ENCODE assay signal across 23 cellular contexts in genomic region chr5:39116347-39116899, GRCh38. TPM values are rescaled to one million over a fixed set of nuclear protein-coding genes. Genes with fewer than 3 reads are reported as not detected.
DNase-seq lines count a peak whose midpoint lies in the region; ATAC-seq and TF ChIP-seq lines count a peak whose summit lies in the region.
"Had no signal": no experiment of that assay in that cellular context is flagged by ENCODE, and none has a peak within 500 bp of the region (broad histone marks: within the 10 kb centered on the region; RNA-seq: fewer than 3 reads in every experiment).

No MANE protein-coding gene starts in this region.

- POLR2A ChIA-PET in activated CD4-positive, alpha-beta T cell treated with anti-CD3 and anti-CD28 coated beads for 36 hours (lab: Charles Lee), result no interaction called here

- peaks cover 51% of the 10 kb centered on the region for H3K4me1 Mint-ChIP-seq in activated CD4-positive, alpha-beta T cell treated with anti-CD3 and anti-CD28 coated beads for 36 hours
- peaks cover 23% of the 10 kb centered on the region for H3K4me1 Mint-ChIP-seq in activated T-helper 2 cell treated with anti-CD3 and anti-CD28 coated beads, Interferon-gamma antibody, Interleukin-2, Interleukin-4, amounts not matched to agents 10 μg/mL and 5 μg/mL and 100 μg/mL, durations not matched to agents 14 hours and 24 hours and 36 hours (ENCODE audit: low read depth)

- H3K4me3 Mint-ChIP-seq in activated CD4-positive, alpha-beta T cell treated with anti-CD3 and anti-CD28 coated beads for 36 hours, result no peak overlapping the region
- H3K4me3 Mint-ChIP-seq in activated T-helper 2 cell treated with anti-CD3 and anti-CD28 coated beads, Interferon-gamma antibody, Interleukin-2, Interleukin-4, amounts not matched to agents 10 μg/mL and 5 μg/mL and 100 μg/mL, durations not matched to agents 14 hours and 24 hours and 36 hours (ENCODE audit: low read depth), result no peak overlapping the region
- H3K4me3 Mint-ChIP-seq: activated CD4-positive, alpha-beta T cell treated with anti-CD3 and anti-CD28 coated beads, Interleukin-2, amount 10 ng/mL, durations not matched to agents 7 days and 5 days; T-helper 1 cell treated with Interleukin-12 subunit alpha and Interleukin-12 subunit beta and Interleukin-4 antibody, amounts not matched to agents 30 μg/mL and 1 μg/mL, for 36 hours had no signal

- H3K4me1 ChIP-seq in sigmoid colon, result no peaks in the 10 kb centered on the region
- H3K4me1 ChIP-seq: prostate gland had no signal

- peak overlapping the region; percentile 51 for H3K27ac Mint-ChIP-seq in activated CD4-positive, alpha-beta T cell treated with anti-CD3 and anti-CD28 coated beads for 36 hours
- peak overlapping the region; percentile 58 for H3K27ac Mint-ChIP-seq in activated T-helper 2 cell treated with anti-CD3 and anti-CD28 coated beads, Interferon-gamma antibody, Interleukin-2, Interleukin-4, amounts not matched to agents 10 μg/mL and 5 μg/mL and 100 μg/mL, durations not matched to agents 14 hours and 24 hours and 36 hours
- H3K27ac Mint-ChIP-seq: activated CD4-positive, alpha-beta T cell treated with anti-CD3 and anti-CD28 coated beads, Interleukin-2, amount 10 ng/mL, durations not matched to agents 7 days and 5 days; T-helper 1 cell treated with Interleukin-12 subunit alpha and Interleukin-12 subunit beta and Interleukin-4 antibody, amounts not matched to agents 30 μg/mL and 1 μg/mL, for 36 hours had no signal

- no peaks in the 10 kb centered on the region for H3K9me3 ChIP-seq in sigmoid colon
- H3K9me3 ChIP-seq: prostate gland had no signal

- intact Hi-C loops in activated CD4-positive, alpha-beta T cell treated with anti-CD3 and anti-CD28 coated beads for 36 hours (cut with DNase I, micrococcal nuclease), result loop anchor here in 1 of 2 experiments (1.0 kb wide), 1 partner anchor 8 kb away; no protein-coding TSS in a partner anchor
- intact Hi-C loops in activated T-helper 2 cell treated with anti-CD3 and anti-CD28 coated beads, Interferon-gamma antibody, Interleukin-2, Interleukin-4, amounts not matched to agents 10 μg/mL and 5 μg/mL and 100 μg/mL, durations not matched to agents 14 hours and 24 hours and 36 hours (cut with micrococcal nuclease), result no loop called here
- intact Hi-C loops in sigmoid colon (cut with DNase I), result no loop called here

- no peaks in the 10 kb centered on the region for H3K27me3 ChIP-seq in sigmoid colon

- H3K27me3 Mint-ChIP-seq in activated CD4-positive, alpha-beta T cell treated with anti-CD3 and anti-CD28 coated beads for 36 hours, result no peaks in the 10 kb centered on the region
- H3K27me3 Mint-ChIP-seq in activated T-helper 2 cell treated with anti-CD3 and anti-CD28 coated beads, Interferon-gamma antibody, Interleukin-2, Interleukin-4, amounts not matched to agents 10 μg/mL and 5 μg/mL and 100 μg/mL, durations not matched to agents 14 hours and 24 hours and 36 hours (ENCODE audit: low read depth), result no peaks in the 10 kb centered on the region
- H3K27me3 Mint-ChIP-seq: activated CD4-positive, alpha-beta T cell treated with anti-CD3 and anti-CD28 coated beads, Interleukin-2, amount 10 ng/mL, durations not matched to agents 7 days and 5 days had no signal

- H3K4me3 ChIP-seq in sigmoid colon, result no peak overlapping the region
- H3K4me3 ChIP-seq: prostate gland had no signal

- CTCF ChIA-PET in activated CD4-positive, alpha-beta T cell treated with anti-CD3 and anti-CD28 coated beads for 36 hours (lab: Charles Lee), result interaction anchor here (1.0 kb wide), 1 partner anchor 92 kb away, joined by 4 read pairs; no protein-coding TSS in a partner anchor

- no peak for DNase-seq in activated CD4-positive, alpha-beta T cell treated with anti-CD3 and anti-CD28 coated beads for 36 hours
- no peak for DNase-seq in activated CD4-positive, alpha-beta T cell treated with anti-CD3 and anti-CD28 coated beads, Interleukin-2, amount 50 U/mL, for 4 hours
- DNase-seq in ELR (ENCODE audit: low read depth), result peak; percentile 61
- no peak for DNase-seq in activated T-helper 2 cell treated with anti-CD3 and anti-CD28 coated beads, Interferon-gamma antibody, Interleukin-2, Interleukin-4, amounts not matched to agents 10 μg/mL and 5 μg/mL and 100 μg/mL, durations not matched to agents 14 hours and 24 hours and 36 hours (ENCODE audit: low spot score)
- DNase-seq in iris pigment epithelial cell (ENCODE audit: low read depth), result peak; percentile 8
- DNase-seq in sigmoid colon, result no peak
- DNase-seq: activated CD4-positive, alpha-beta T cell treated with anti-CD3 and anti-CD28 coated beads, Interleukin-2, amount 10 ng/mL, durations not matched to agents 7 days and 5 days; COR-L47; DMS79 treated with DMSO at 0.1 percent for 48 hours; head of caudate nucleus; mammary epithelial cell; NCI-H1092; NCI-H2029; NCI-H2227 treated with DMSO at 0.1 percent for 48 hours; NCI-H69; RPMI8226 had no signal

- no peaks in the 10 kb centered on the region for H3K36me3 ChIP-seq in sigmoid colon
- H3K36me3 ChIP-seq: prostate gland had no signal

- ATAC-seq in activated CD4-positive, alpha-beta T cell treated with anti-CD3 and anti-CD28 coated beads for 36 hours, result no peak
- no peak for ATAC-seq in HG03439 (IDR thresholded peaks at IDR 0.05; ENCODE audit: unreplicated experiment)
- no peak for ATAC-seq in GM18498 (IDR thresholded peaks at IDR 0.05; ENCODE audit: unreplicated experiment)

- 88 to 95% methylated on average over 3 of the region's 3 CpGs for WGBS in sigmoid colon, 2 donors

- TF ChIP-seq POLR2A in sigmoid colon (IDR thresholded peaks at IDR 0.05), result no peak

- H3K36me3 Mint-ChIP-seq in activated CD4-positive, alpha-beta T cell treated with anti-CD3 and anti-CD28 coated beads for 36 hours (ENCODE audit: low read depth), result peaks cover 35% of the 10 kb centered on the region
- peaks cover 64% of the 10 kb centered on the region for H3K36me3 Mint-ChIP-seq in activated T-helper 2 cell treated with anti-CD3 and anti-CD28 coated beads, Interferon-gamma antibody, Interleukin-2, Interleukin-4, amounts not matched to agents 10 μg/mL and 5 μg/mL and 100 μg/mL, durations not matched to agents 14 hours and 24 hours and 36 hours (ENCODE audit: low read depth)

- no peak overlapping the region for H3K27ac ChIP-seq in sigmoid colon
- H3K27ac ChIP-seq: 22Rv1, HL-60, prostate gland, VCaP had no signal

- no peak for TF ChIP-seq CTCF in sigmoid colon (IDR thresholded peaks at IDR 0.05)

- no peaks in the 10 kb centered on the region for H3K9me3 Mint-ChIP-seq in activated CD4-positive, alpha-beta T cell treated with anti-CD3 and anti-CD28 coated beads for 36 hours (ENCODE audit: low read depth)
- no peaks in the 10 kb centered on the region for H3K9me3 Mint-ChIP-seq in activated T-helper 2 cell treated with anti-CD3 and anti-CD28 coated beads, Interferon-gamma antibody, Interleukin-2, Interleukin-4, amounts not matched to agents 10 μg/mL and 5 μg/mL and 100 μg/mL, durations not matched to agents 14 hours and 24 hours and 36 hours
- H3K9me3 Mint-ChIP-seq: activated CD4-positive, alpha-beta T cell treated with anti-CD3 and anti-CD28 coated beads, Interleukin-2, amount 10 ng/mL, durations not matched to agents 7 days and 5 days; T-helper 1 cell treated with Interleukin-12 subunit alpha and Interleukin-12 subunit beta and Interleukin-4 antibody, amounts not matched to agents 30 μg/mL and 1 μg/mL, for 36 hours had no signal

- TF ChIP-seq EP300 in sigmoid colon (IDR thresholded peaks at IDR 0.05), result no peak

RNA-seq across cellular contexts. Expression of gene RICTOR, which starts 42.2 kb away (rescaled TPM):
- 10 to 100 TPM; 23.2 to 28.5 TPM for total RNA-seq in activated CD4-positive, alpha-beta T cell treated with anti-CD3 and anti-CD28 coated beads for 36 hours
- total RNA-seq in activated T-helper 2 cell treated with anti-CD3 and anti-CD28 coated beads, Interferon-gamma antibody, Interleukin-2, Interleukin-4, amounts not matched to agents 10 μg/mL and 5 μg/mL and 100 μg/mL, durations not matched to agents 14 hours and 24 hours and 36 hours, result 28.2 and 29.8 TPM in 2 replicates
- 10 to 100 TPM; 32.8 to 50.1 (median 41.2) TPM for total RNA-seq in sigmoid colon
- polyA plus RNA-seq in sigmoid colon, result 1 to 10 TPM; 2.5 to 5.9 (median 3.6) TPM

Comparison
In these comparisons a context has a peak if more than half of its experiments do, and no peak if none do; other contexts are left out.
1. DNase-seq: peak in ELR (single experiment) and iris pigment epithelial cell (single experiment); none in activated CD4-positive, alpha-beta T cell treated with anti-CD3 and anti-CD28 coated beads for 36 hours (single experiment), activated CD4-positive, alpha-beta T cell treated with anti-CD3 and anti-CD28 coated beads, Interleukin-2, amount 50 U/mL, for 4 hours (0 of 2), activated T-helper 2 cell treated with anti-CD3 and anti-CD28 coated beads, Interferon-gamma antibody, Interleukin-2, Interleukin-4, amounts not matched to agents 10 μg/mL and 5 μg/mL and 100 μg/mL, durations not matched to agents 14 hours and 24 hours and 36 hours (single experiment) and sigmoid colon (single experiment).